In the genomic region with DNA sequence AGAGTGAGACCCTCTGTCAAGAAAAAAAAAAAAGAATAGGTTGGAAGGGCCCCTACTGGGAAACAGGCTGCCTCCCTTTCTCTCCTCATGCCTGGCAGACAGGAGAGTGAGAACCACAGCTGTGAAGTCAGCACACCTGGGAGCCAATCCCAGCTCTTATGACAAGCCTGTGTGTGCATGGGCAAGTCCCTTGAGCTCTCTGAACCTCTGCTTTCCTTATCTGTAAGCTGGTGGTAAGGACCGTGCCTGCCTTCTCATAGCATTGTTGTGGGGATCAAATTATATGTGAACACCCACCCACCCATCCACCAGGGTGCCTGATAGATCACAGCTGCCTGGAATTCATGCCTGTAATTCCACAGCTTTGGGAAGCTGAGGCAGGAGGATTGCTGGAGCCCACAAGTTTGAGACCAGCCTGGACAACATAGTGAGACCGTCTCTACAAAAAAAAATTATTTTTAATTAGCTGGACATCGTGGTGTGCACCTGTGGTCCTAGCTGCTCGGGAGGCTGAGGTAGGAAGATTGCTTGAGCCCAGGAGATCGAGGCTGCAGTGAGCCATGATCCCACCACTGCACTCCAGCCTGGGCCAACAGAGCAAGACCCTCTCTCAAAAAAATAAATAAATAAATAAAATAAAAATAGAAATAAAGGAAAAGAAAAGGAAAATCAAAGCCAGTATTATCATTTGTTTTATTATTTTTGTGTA, we compare ENCODE assay signal across 11 cellular contexts. TPM values are rescaled to one million over a fixed set of nuclear protein-coding genes. Genes with fewer than 3 reads are reported as not detected.
DNase-seq lines count a peak whose midpoint lies in the region; ATAC-seq and TF ChIP-seq lines count a peak whose summit lies in the region.
"Had no signal": no experiment of that assay in that cellular context is flagged by ENCODE, and none has a peak within 500 bp of the region (broad histone marks: within the 10 kb centered on the region; RNA-seq: fewer than 3 reads in every experiment).

No MANE protein-coding gene starts in this region.

- peak overlapping the region; percentile 96 for H3K27ac ChIP-seq in RWPE1
- H3K27ac ChIP-seq in thyroid gland, result peak overlapping the region; percentile 79 to 89 (median 84)
- H3K27ac ChIP-seq: SJSA1 had no signal

- H3K4me1 ChIP-seq in thyroid gland, result peaks cover 45 to 64% of the 10 kb centered on the region in 2 donors

- ATAC-seq in HG03342 (IDR thresholded peaks at IDR 0.05; ENCODE audit: unreplicated experiment), result no peak
- ATAC-seq: psoas muscle had no signal

- H3K4me1 Mint-ChIP-seq in activated naive CD4-positive, alpha-beta T cell treated with anti-CD3 and anti-CD28 coated beads, Interleukin-2, amount 10 ng/mL, durations not matched to agents 7 days and 5 days, result peaks cover 95% of the 10 kb centered on the region

- CTCF ChIA-PET in activated naive CD4-positive, alpha-beta T cell treated with anti-CD3 and anti-CD28 coated beads, Interleukin-2, amount 10 ng/mL, durations not matched to agents 7 days and 5 days (lab: Charles Lee), result interaction anchor here (0.6 to 1.7 kb wide), 3 partner anchors 11 to 80 kb away, joined by 3 to 5 read pairs (median 3); no protein-coding TSS in a partner anchor
- CTCF ChIA-PET in RWPE1 (lab: Yijun Ruan, JAX), result interaction anchor here (0.9 to 1.9 kb wide), 3 partner anchors 64 to 341 kb away, joined by 3 to 12 read pairs (median 6); no protein-coding TSS in a partner anchor

- intact Hi-C loops in thyroid gland (cut with DNase I), result no loop called here

- H3K27me3 Mint-ChIP-seq in activated naive CD4-positive, alpha-beta T cell treated with anti-CD3 and anti-CD28 coated beads, Interleukin-2, amount 10 ng/mL, durations not matched to agents 7 days and 5 days, result no peaks in the 10 kb centered on the region

- no peak overlapping the region for H3K4me3 Mint-ChIP-seq in activated naive CD4-positive, alpha-beta T cell treated with anti-CD3 and anti-CD28 coated beads, Interleukin-2, amount 10 ng/mL, durations not matched to agents 7 days and 5 days
- H3K4me3 Mint-ChIP-seq: endodermal cell had no signal

- no peak for TF ChIP-seq POLR2A in thyroid gland (IDR thresholded peaks at IDR 0.05)

- POLR2A ChIA-PET in RWPE1 (lab: Yijun Ruan, JAX; ENCODE audit: low non-redundant PET), result no interaction called here

- peak overlapping the region; percentile 55 for H3K27ac Mint-ChIP-seq in activated naive CD4-positive, alpha-beta T cell treated with anti-CD3 and anti-CD28 coated beads, Interleukin-2, amount 10 ng/mL, durations not matched to agents 7 days and 5 days

- H3K9me3 ChIP-seq in thyroid gland, result no peaks in the 10 kb centered on the region
- H3K9me3 ChIP-seq: psoas muscle, SJSA1 had no signal

- 93 to 98% methylated on average over 5 of the region's 5 CpGs for WGBS in thyroid gland, 2 donors

- no peaks in the 10 kb centered on the region for H3K27me3 ChIP-seq in thyroid gland
- H3K27me3 ChIP-seq: SJSA1 had no signal

- H3K9me3 Mint-ChIP-seq in activated naive CD4-positive, alpha-beta T cell treated with anti-CD3 and anti-CD28 coated beads, Interleukin-2, amount 10 ng/mL, durations not matched to agents 7 days and 5 days, result no peaks in the 10 kb centered on the region
- H3K9me3 Mint-ChIP-seq: endodermal cell had no signal

- no peak for TF ChIP-seq CTCF in RWPE1 (conservative IDR thresholded peaks at IDR 0.05; ENCODE audit: low read depth)
- no peak for TF ChIP-seq CTCF in fibroblast of the aortic adventitia (IDR thresholded peaks at IDR 0.05; ENCODE audit: insufficient read depth, low read length)
- TF ChIP-seq CTCF in thyroid gland (IDR thresholded peaks at IDR 0.05), result no peak

- peaks cover 45% of the 10 kb centered on the region for H3K36me3 Mint-ChIP-seq in activated naive CD4-positive, alpha-beta T cell treated with anti-CD3 and anti-CD28 coated beads, Interleukin-2, amount 10 ng/mL, durations not matched to agents 7 days and 5 days

- peaks cover 10 to 11% of the 10 kb centered on the region in 2 donors for H3K36me3 ChIP-seq in thyroid gland

- DNase-seq in activated naive CD4-positive, alpha-beta T cell treated with anti-CD3 and anti-CD28 coated beads, Interleukin-2, amount 10 ng/mL, durations not matched to agents 7 days and 5 days, result peak; percentile 26
- no peak for DNase-seq in activated naive CD4-positive, alpha-beta T cell (lab: John Stamatoyannopoulos, UW)
- no peak for DNase-seq in RWPE1 (ENCODE audit: low spot score)
- DNase-seq in fibroblast of the aortic adventitia (ENCODE audit: low read depth), result peak; percentile 12
- no peak for DNase-seq in thyroid gland
- DNase-seq in globus pallidus (ENCODE audit: low spot score), result no peak
- no peak for DNase-seq in AG20443 (ENCODE audit: low spot score)
- DNase-seq: psoas muscle had no signal

- H3K4me3 ChIP-seq in fibroblast of the aortic adventitia (ENCODE audit: low read depth, low read length) (no peak overlapping the region), thyroid gland (replicated peaks in 1 of 3) (no peak overlapping the region)
- H3K4me3 ChIP-seq: psoas muscle, SJSA1 had no signal

RNA-seq across cellular contexts. Expression of gene TTC7A, which starts 41.5 kb away (rescaled TPM):
- total RNA-seq in fibroblast of the aortic adventitia (ENCODE audit: low replicate concordance) (24.3 and 24.6 TPM in 2 replicates), thyroid gland (10 to 100 TPM; 27.5 to 46.8 (median 39.5) TPM)

Comparison
In these comparisons a context has a peak if more than half of its experiments do, and no peak if none do; other contexts are left out.
1. DNase-seq: peak in activated naive CD4-positive, alpha-beta T cell treated with anti-CD3 and anti-CD28 coated beads, Interleukin-2, amount 10 ng/mL, durations not matched to agents 7 days and 5 days (single experiment) and fibroblast of the aortic adventitia (single experiment); none in activated naive CD4-positive, alpha-beta T cell (0 of 4), RWPE1 (single experiment), thyroid gland (0 of 2), globus pallidus (single experiment) and AG20443 (single experiment).